1 cellular context compared by ENCODE assay signal in genomic region chr18:12309683-12310198, GRCh38.
TF ChIP-seq lines count a peak whose summit lies in the region.

No MANE protein-coding gene starts in this region.

TF ChIP-seq in GM23338, 12 proteins besides CTCF, POLR2A, EP300 and RAD21 (continued from another document):
- no peak for TF ChIP-seq REST (IDR thresholded peaks at IDR 0.05; ENCODE audit: unreplicated experiment)
- TF ChIP-seq ETS1 (IDR thresholded peaks at IDR 0.05): no peak
- TF ChIP-seq NANOG (IDR thresholded peaks at IDR 0.05; ENCODE audit: borderline replicate concordance): no peak
- TF ChIP-seq EZH2phosphoT487 (IDR thresholded peaks at IDR 0.05; ENCODE audit: unreplicated experiment): no peak
- TF ChIP-seq STAT1 (IDR thresholded peaks at IDR 0.05; ENCODE audit: unreplicated experiment): no peak
- no peak for TF ChIP-seq CREB1 (CRISPR knock-in tag; IDR thresholded peaks at IDR 0.05; ENCODE audit: low read depth)
- TF ChIP-seq POLR2AphosphoS5 (IDR thresholded peaks at IDR 0.05; ENCODE audit: low read depth): no peak
- TF ChIP-seq ZNF331 (CRISPR knock-in tag; IDR thresholded peaks at IDR 0.05; ENCODE audit: low read depth): no peak
- TF ChIP-seq EZH2 (IDR thresholded peaks at IDR 0.05; ENCODE audit: low read depth, unreplicated experiment): no peak
